ENCODE assay signal across 9 cellular contexts in genomic region chr21:32712043-32712442, GRCh38.
DNase-seq lines count a peak whose midpoint lies in the region; ATAC-seq and TF ChIP-seq lines count a peak whose summit lies in the region.
"Had no signal": no experiment of that assay in that cellular context is flagged by ENCODE, and none has a peak within 500 bp of the region (broad histone marks: within the 10 kb centered on the region; RNA-seq: fewer than 3 reads in every experiment).

No MANE protein-coding gene starts in this region.

- ATAC-seq in GM21737 (IDR thresholded peaks at IDR 0.05; ENCODE audit: unreplicated experiment) (peak; percentile 98), HG03575 (IDR thresholded peaks at IDR 0.05; ENCODE audit: extremely low read depth, insufficient number of reproducible peaks, low FRiP score, unreplicated experiment) (peak; percentile 97)
- ATAC-seq: HCT116 had no signal

- TF ChIP-seq CTCF in foreskin fibroblast (IDR thresholded peaks at IDR 0.05; ENCODE audit: low read depth, low read length) = no peak

- peak; percentile 13 for DNase-seq in DMS79 (lab: John Stamatoyannopoulos, UW)
- no peak for DNase-seq in DMS79 treated with DMSO at 0.1 percent for 48 hours (lab: John Stamatoyannopoulos, UW)
- DNase-seq in kidney tubule cell (ENCODE audit: low spot score) = peak; percentile 13
- DNase-seq in foreskin fibroblast = no peak
- no peak for DNase-seq in midbrain (lab: John Stamatoyannopoulos, UW)
- DNase-seq in SHP77 (lab: John Stamatoyannopoulos, UW) = no peak

- no peak overlapping the region for H3K4me3 ChIP-seq in foreskin fibroblast (ENCODE audit: low read depth in 1 of 2, low read length in 2 of 2)

Comparison
In these comparisons a context has a peak if more than half of its experiments do, and no peak if none do; other contexts are left out.
1. DNase-seq: peak in DMS79 (single experiment) and kidney tubule cell (single experiment); none in DMS79 treated with DMSO at 0.1 percent for 48 hours (single experiment), foreskin fibroblast (0 of 2), midbrain (single experiment) and SHP77 (0 of 2).